Comparison of ENCODE assay signal across 17 cellular contexts in the genomic region with DNA sequence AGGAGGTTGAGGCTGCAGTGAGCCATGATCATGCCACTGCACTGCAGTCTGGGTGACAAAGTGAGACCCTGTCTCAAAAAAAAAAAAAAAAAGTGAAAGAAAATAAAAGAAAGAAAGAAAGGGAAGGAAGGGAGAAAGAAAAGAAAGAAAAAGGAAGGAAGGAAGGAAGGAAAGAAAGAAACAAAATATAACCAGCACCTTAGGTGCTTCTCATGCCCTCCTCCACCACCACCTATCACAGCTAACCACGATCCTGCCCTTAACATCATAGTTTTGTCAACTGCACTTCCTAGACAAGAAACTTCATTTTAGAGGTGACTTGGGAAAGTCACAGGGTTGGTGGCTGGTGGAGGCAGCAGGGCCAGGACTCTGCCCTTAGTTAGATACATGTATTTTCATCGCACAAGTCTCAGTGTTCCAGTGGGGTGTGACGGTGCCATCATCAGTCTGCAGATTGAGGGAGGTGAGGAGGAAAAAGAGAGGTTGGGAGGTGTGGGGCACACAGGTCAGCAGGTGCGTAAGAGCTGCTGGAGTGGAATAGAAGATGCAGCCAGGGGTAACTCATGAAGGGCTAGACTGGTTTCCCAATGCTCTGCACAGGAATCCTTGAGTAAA. TPM values are rescaled to one million over a fixed set of nuclear protein-coding genes. Genes with fewer than 3 reads are reported as not detected.
DNase-seq lines count a peak whose midpoint lies in the region; ATAC-seq and TF ChIP-seq lines count a peak whose summit lies in the region.
"Had no signal": no experiment of that assay in that cellular context is flagged by ENCODE, and none has a peak within 500 bp of the region (broad histone marks: within the 10 kb centered on the region; RNA-seq: fewer than 3 reads in every experiment).

No MANE protein-coding gene starts in this region.

- no peaks in the 10 kb centered on the region for H3K27me3 ChIP-seq in transverse colon
- no peaks in the 10 kb centered on the region for H3K27me3 ChIP-seq in A673 (replicated peaks; ENCODE audit: insufficient read depth, low read depth, low read length, poor library complexity)

- intact Hi-C loops in activated CD4-positive, alpha-beta T cell treated with anti-CD3 and anti-CD28 coated beads, Interleukin-2, amount 10 ng/mL, durations not matched to agents 24 days and 14 days (cut with micrococcal nuclease) = no loop called here
- intact Hi-C loops in transverse colon (cut with DNase I; ENCODE audit: low total_unique reads) (no loop called here), A673 (cut with micrococcal nuclease; ENCODE audit: unreplicated experiment) (no loop called here)

- TF ChIP-seq CTCF in NB4 (IDR thresholded peaks at IDR 0.05; ENCODE audit: low read depth, low read length) (no peak), transverse colon (IDR thresholded peaks at IDR 0.05) (no peak), A673 (conservative IDR thresholded peaks at IDR 0.05; ENCODE audit: low read depth, low read length) (no peak)

- peak overlapping the region; percentile 81 for H3K4me3 ChIP-seq in NB4 (ENCODE audit: low read depth, low read length)
- H3K4me3 ChIP-seq in transverse colon = no peak overlapping the region
- no peak overlapping the region for H3K4me3 ChIP-seq in A673 (ENCODE audit: low read depth, low read length, poor library complexity, severe bottlenecking)
- H3K4me3 ChIP-seq: esophagus squamous epithelium, lower lobe of right lung had no signal

- ATAC-seq in activated naive CD8-positive, alpha-beta T cell treated with anti-CD3 and anti-CD28 coated beads, Interleukin-2, amount 50 U/mL, for 24 hours = no peak
- ATAC-seq: lower lobe of right lung had no signal

- peaks cover 0 to 22% (median 10%) of the 10 kb centered on the region in 4 donors for H3K36me3 ChIP-seq in transverse colon
- H3K36me3 ChIP-seq in A673 (ENCODE audit: insufficient read depth, low read length, poor library complexity, severe bottlenecking) = peaks cover 25% of the 10 kb centered on the region

- CTCF ChIA-PET in A673 (lab: Charles Lee) = no interaction called here

- POLR2A ChIA-PET in A673 (lab: Charles Lee; ENCODE audit: low non-redundant PET) = interaction anchor here (0.8 kb wide), 1 partner anchor 113 kb away, joined by 5 read pairs; no protein-coding TSS in a partner anchor

- no peaks in the 10 kb centered on the region for H3K27me3 Mint-ChIP-seq in activated CD4-positive, alpha-beta T cell treated with anti-CD3 and anti-CD28 coated beads, Interleukin-2, amount 10 ng/mL, durations not matched to agents 24 days and 14 days
- peaks cover 2% of the 10 kb centered on the region for H3K27me3 Mint-ChIP-seq in activated naive CD8-positive, alpha-beta T cell treated with anti-CD3 and anti-CD28 coated beads, Interleukin-2, amount 50 U/mL, for 24 hours

- H3K27ac Mint-ChIP-seq in activated CD4-positive, alpha-beta T cell treated with anti-CD3 and anti-CD28 coated beads, Interleukin-2, amount 10 ng/mL, durations not matched to agents 24 days and 14 days = peak overlapping the region; percentile 100
- peak overlapping the region; percentile 98 for H3K27ac Mint-ChIP-seq in activated naive CD8-positive, alpha-beta T cell treated with anti-CD3 and anti-CD28 coated beads, Interleukin-2, amount 50 U/mL, for 24 hours

- peak overlapping the region in 2 of 4 donors; percentile 7 to 18 for H3K27ac ChIP-seq in transverse colon
- no peak overlapping the region for H3K27ac ChIP-seq in A673 (ENCODE audit: low read depth, low read length, poor library complexity, severe bottlenecking)
- H3K27ac ChIP-seq: lower lobe of right lung, VCaP had no signal

- DNase-seq in activated CD4-positive, alpha-beta T cell treated with anti-CD3 and anti-CD28 coated beads, Interleukin-2, amount 10 ng/mL, durations not matched to agents 24 days and 14 days = peak; percentile 68
- no peak for DNase-seq in activated CD4-positive, alpha-beta T cell treated with anti-CD3 and anti-CD28 coated beads, Interleukin-2, amount 50 U/mL, for 4 hours
- DNase-seq in NB4 (ENCODE audit: low read depth) (no peak), Ammon's horn (ENCODE audit: low spot score) (no peak), transverse colon (no peak), A673 (ENCODE audit: low spot score) (no peak)
- DNase-seq in activated naive CD8-positive, alpha-beta T cell treated with anti-CD3 and anti-CD28 coated beads, Interleukin-2, amount 50 U/mL, for 24 hours = no peak
- DNase-seq in stimulated activated CD8-positive, alpha-beta memory T cell treated with anti-CD3 and anti-CD28 coated beads, Interleukin-4, amount 100 ng/mL, for 48 hours = peak; percentile 50
- DNase-seq: activated gamma-delta T cell treated with Interleukin-2 at 50 U/mL for 16 hours, esophagus squamous epithelium, lower lobe of right lung, NCI-H1436 treated with DMSO at 0.1 percent for 48 hours, NCI-H774, occipital lobe, SIG-M5 had no signal

- TF ChIP-seq POLR2A in NB4 (IDR thresholded peaks at IDR 0.05; ENCODE audit: extremely low read depth, insufficient read length) (no peak), transverse colon (IDR thresholded peaks at IDR 0.05) (no peak)

- peaks cover 71% of the 10 kb centered on the region for H3K4me1 Mint-ChIP-seq in activated CD4-positive, alpha-beta T cell treated with anti-CD3 and anti-CD28 coated beads, Interleukin-2, amount 10 ng/mL, durations not matched to agents 24 days and 14 days
- peaks cover 75% of the 10 kb centered on the region for H3K4me1 Mint-ChIP-seq in activated naive CD8-positive, alpha-beta T cell treated with anti-CD3 and anti-CD28 coated beads, Interleukin-2, amount 50 U/mL, for 24 hours

- H3K4me1 ChIP-seq in transverse colon (peaks cover 3 to 36% (median 13%) of the 10 kb centered on the region in 4 donors), A673 (ENCODE audit: insufficient read depth, low read length, poor library complexity, severe bottlenecking) (no peaks in the 10 kb centered on the region)

- TF ChIP-seq EP300 in transverse colon (IDR thresholded peaks at IDR 0.05; ENCODE audit: low read depth) = no peak

- peak overlapping the region; percentile 91 for H3K4me3 Mint-ChIP-seq in activated CD4-positive, alpha-beta T cell treated with anti-CD3 and anti-CD28 coated beads, Interleukin-2, amount 10 ng/mL, durations not matched to agents 24 days and 14 days
- H3K4me3 Mint-ChIP-seq in activated naive CD8-positive, alpha-beta T cell treated with anti-CD3 and anti-CD28 coated beads, Interleukin-2, amount 50 U/mL, for 24 hours = peak overlapping the region; percentile 99

- BruUV-seq in A673 (replicated peaks; lab: Mats Ljungman, UMichigan) = no TSS peak

- peaks cover 72% of the 10 kb centered on the region for H3K36me3 Mint-ChIP-seq in activated CD4-positive, alpha-beta T cell treated with anti-CD3 and anti-CD28 coated beads, Interleukin-2, amount 10 ng/mL, durations not matched to agents 24 days and 14 days (ENCODE audit: low read depth)
- peaks cover 79% of the 10 kb centered on the region for H3K36me3 Mint-ChIP-seq in activated naive CD8-positive, alpha-beta T cell treated with anti-CD3 and anti-CD28 coated beads, Interleukin-2, amount 50 U/mL, for 24 hours (ENCODE audit: low read depth)

- WGBS in transverse colon (ENCODE audit: low coverage in 1 of 2), 2 donors = 71 to 72% methylated on average over 4 of the region's 4 CpGs

- no peaks in the 10 kb centered on the region for H3K9me3 ChIP-seq in transverse colon
- H3K9me3 ChIP-seq in A673 (ENCODE audit: low read depth, low read length, poor library complexity, severe bottlenecking) = no peaks in the 10 kb centered on the region
- H3K9me3 ChIP-seq: esophagus squamous epithelium, lower lobe of right lung had no signal

- in situ Hi-C loops in transverse colon (cut with MboI; ENCODE audit: low pct_ligation_motif_present in 1 of 4, low pct_unique_long_range_greater_than_20kb in 1 of 4, low sequenced_read_pairs in 3 of 4) = no loop called here

- no peaks in the 10 kb centered on the region for H3K9me3 Mint-ChIP-seq in activated CD4-positive, alpha-beta T cell treated with anti-CD3 and anti-CD28 coated beads, Interleukin-2, amount 10 ng/mL, durations not matched to agents 24 days and 14 days
- no peaks in the 10 kb centered on the region for H3K9me3 Mint-ChIP-seq in activated naive CD8-positive, alpha-beta T cell treated with anti-CD3 and anti-CD28 coated beads, Interleukin-2, amount 50 U/mL, for 24 hours

RNA-seq across cellular contexts. Expression of gene SUPT4H1, which starts 10.0 kb away (rescaled TPM):
- 139 and 143 TPM in 2 replicates for total RNA-seq in activated CD4-positive, alpha-beta T cell treated with anti-CD3 and anti-CD28 coated beads, Interleukin-2, amount 10 ng/mL, durations not matched to agents 24 days and 14 days
- total RNA-seq in transverse colon (10 to 100 TPM; 12.0 to 66.3 (median 40.0) TPM), A673 (2021) (93.1 and 106 TPM in 2 replicates)

RNA-seq across cellular contexts. Expression of gene TSPOAP1, which starts 13.4 kb away (rescaled TPM):
- 22.6 and 23.6 TPM in 2 replicates for total RNA-seq in activated CD4-positive, alpha-beta T cell treated with anti-CD3 and anti-CD28 coated beads, Interleukin-2, amount 10 ng/mL, durations not matched to agents 24 days and 14 days
- 10 to 100 TPM in 2 of 4 donors, 1 to 10 TPM in 2; 4.4 to 21.7 (median 9.4) TPM for total RNA-seq in transverse colon
- total RNA-seq in A673 (2021) = 0.21 and 0.24 TPM in 2 replicates
- total RNA-seq: A172 had no signal

Comparison
In these comparisons a context has a peak if more than half of its experiments do, and no peak if none do; other contexts are left out.
1. DNase-seq: peak in activated CD4-positive, alpha-beta T cell treated with anti-CD3 and anti-CD28 coated beads, Interleukin-2, amount 10 ng/mL, durations not matched to agents 24 days and 14 days (single experiment) and stimulated activated CD8-positive, alpha-beta memory T cell treated with anti-CD3 and anti-CD28 coated beads, Interleukin-4, amount 100 ng/mL, for 48 hours (single experiment); none in activated CD4-positive, alpha-beta T cell treated with anti-CD3 and anti-CD28 coated beads, Interleukin-2, amount 50 U/mL, for 4 hours (0 of 2), NB4 (single experiment), activated naive CD8-positive, alpha-beta T cell treated with anti-CD3 and anti-CD28 coated beads, Interleukin-2, amount 50 U/mL, for 24 hours (single experiment), Ammon's horn (single experiment), transverse colon (single experiment) and A673 (single experiment).